In genomic region chr20:19977373-19977770, GRCh38 we compare ENCODE assay signal across 9 cellular contexts. TPM values are rescaled to one million over a fixed set of nuclear protein-coding genes. Genes with fewer than 3 reads are reported as not detected.
DNase-seq lines count a peak whose midpoint lies in the region; ATAC-seq and FAIRE-seq lines count a peak whose summit lies in the region.
"Had no signal": no experiment of that assay in that cellular context is flagged by ENCODE, and none has a peak within 500 bp of the region (broad histone marks: within the 10 kb centered on the region; RNA-seq: fewer than 3 reads in every experiment).

No MANE protein-coding gene starts in this region.

- H3K9me3 ChIP-seq in right cardiac atrium (ENCODE audit: control insufficient read depth, low read length) = no peaks in the 10 kb centered on the region
- H3K9me3 ChIP-seq in skeletal muscle tissue (ENCODE audit: control insufficient read depth in 3 of 3, low read length in 3 of 3) = no peaks in the 10 kb centered on the region
- no peaks in the 10 kb centered on the region for H3K9me3 ChIP-seq in small intestine (ENCODE audit: control insufficient read depth, low read depth)

- H3K4me3 ChIP-seq in right cardiac atrium (ENCODE audit: low read length) (peak overlapping the region; percentile 40), skeletal muscle tissue (ENCODE audit: low read length in 3 of 3) (peak overlapping the region; percentile 75 to 90 (median 84)), small intestine (ENCODE audit: low read depth in 1 of 2, low read length in 2 of 2) (no peak overlapping the region)

- no peaks in the 10 kb centered on the region for H3K27me3 ChIP-seq in right cardiac atrium (ENCODE audit: control insufficient read depth, insufficient read depth)
- H3K27me3 ChIP-seq in skeletal muscle tissue (ENCODE audit: control insufficient read depth in 3 of 3, insufficient read depth in 3 of 3, low read length in 3 of 3) = no peaks in the 10 kb centered on the region
- no peaks in the 10 kb centered on the region for H3K27me3 ChIP-seq in small intestine (ENCODE audit: control insufficient read depth in 2 of 2, insufficient read depth in 2 of 2, low read length in 2 of 2)

- peaks cover 24% of the 10 kb centered on the region for H3K4me1 ChIP-seq in right cardiac atrium (ENCODE audit: control insufficient read depth, insufficient read depth, low read length)
- peaks cover 76 to 79% (median 76%) of the 10 kb centered on the region in 3 donors for H3K4me1 ChIP-seq in skeletal muscle tissue (ENCODE audit: control insufficient read depth in 3 of 3, insufficient read depth in 3 of 3, low read length in 3 of 3)
- no peaks in the 10 kb centered on the region for H3K4me1 ChIP-seq in small intestine (ENCODE audit: control insufficient read depth in 2 of 2, insufficient read depth in 1 of 2, low read depth in 1 of 2, low read length in 1 of 2)

- H3K27me3 Mint-ChIP-seq in naive thymus-derived CD8-positive, alpha-beta T cell = peaks cover 0 to 3% (median 0%) of the 10 kb centered on the region in 5 donors
- H3K27me3 Mint-ChIP-seq: stimulated activated naive CD8-positive, alpha-beta T cell treated with anti-CD3 and anti-CD28 coated beads, Interleukin-15, amount 100 ng/mL, for 72 hours had no signal

- FAIRE-seq in small intestine (lab: Jason Lieb, UNC) = no peak

- POLR2A ChIA-PET in naive thymus-derived CD8-positive, alpha-beta T cell (lab: Charles Lee) = no interaction called here

- no peak overlapping the region for H3K4me3 Mint-ChIP-seq in naive thymus-derived CD8-positive, alpha-beta T cell
- H3K4me3 Mint-ChIP-seq: stimulated activated naive CD8-positive, alpha-beta T cell treated with anti-CD3 and anti-CD28 coated beads, Interleukin-15, amount 100 ng/mL, for 72 hours had no signal

- DNase-seq in Daoy (ENCODE audit: low read depth) (peak; percentile 50), amniotic epithelial cell (ENCODE audit: low read depth) (peak; percentile 36), right cardiac atrium (no peak), small intestine (no peak), D341Med (ENCODE audit: low spot score) (no peak)
- DNase-seq in naive thymus-derived CD8-positive, alpha-beta T cell = no peak
- DNase-seq: stimulated activated naive CD8-positive, alpha-beta T cell treated with anti-CD3 and anti-CD28 coated beads, Interleukin-15, amount 100 ng/mL, for 72 hours had no signal

- peak overlapping the region in 2 of 3 donors; percentile 75 to 94 for H3K9ac ChIP-seq in skeletal muscle tissue (ENCODE audit: low read depth in 1 of 3, low read length in 3 of 3)

- H3K36me3 Mint-ChIP-seq in naive thymus-derived CD8-positive, alpha-beta T cell = no peaks in the 10 kb centered on the region

- WGBS in right cardiac atrium = 38% methylated on average over 5 of the region's 5 CpGs
- 74 to 86% (median 76%) methylated on average over 5 of the region's 5 CpGs for WGBS in small intestine, 3 donors

- H3K36me3 ChIP-seq in skeletal muscle tissue (ENCODE audit: control insufficient read depth in 3 of 3, insufficient read depth in 3 of 3, low read length in 3 of 3) (peaks cover 0 to 2% (median 0%) of the 10 kb centered on the region in 3 donors), small intestine (ENCODE audit: control insufficient read depth in 2 of 2, insufficient read depth in 2 of 2, low read length in 2 of 2) (peaks cover 3 to 10% of the 10 kb centered on the region in 2 donors)

- H3K9me3 Mint-ChIP-seq in naive thymus-derived CD8-positive, alpha-beta T cell = no peaks in the 10 kb centered on the region
- H3K9me3 Mint-ChIP-seq: stimulated activated naive CD8-positive, alpha-beta T cell treated with anti-CD3 and anti-CD28 coated beads, Interleukin-15, amount 100 ng/mL, for 72 hours had no signal

- peaks cover 3 to 11% (median 5%) of the 10 kb centered on the region in 4 donors for H3K4me1 Mint-ChIP-seq in naive thymus-derived CD8-positive, alpha-beta T cell

- intact Hi-C loops in right cardiac atrium (cut with DNase I) = loop anchor here in 1 of 4 donors (10.0 kb wide), 1 partner anchor 193 kb away; no protein-coding TSS in a partner anchor

- ATAC-seq in right cardiac atrium (no peak), HG03460 (IDR thresholded peaks at IDR 0.05; ENCODE audit: unreplicated experiment) (no peak)
- ATAC-seq in naive thymus-derived CD8-positive, alpha-beta T cell = no peak
- ATAC-seq: stimulated activated naive CD8-positive, alpha-beta T cell treated with anti-CD3 and anti-CD28 coated beads, Interleukin-15, amount 100 ng/mL, for 72 hours had no signal

- peak overlapping the region; percentile 98 for H3K27ac ChIP-seq in right cardiac atrium (ENCODE audit: low read length)
- H3K27ac ChIP-seq in skeletal muscle tissue (ENCODE audit: low read depth, low read length) = peak overlapping the region; percentile 85
- peak overlapping the region in 1 of 2 donors; percentile 73 for H3K27ac ChIP-seq in small intestine (ENCODE audit: low read depth in 1 of 2, low read length in 1 of 2)

- H3K27ac Mint-ChIP-seq in naive thymus-derived CD8-positive, alpha-beta T cell = no peak overlapping the region
- H3K27ac Mint-ChIP-seq: stimulated activated naive CD8-positive, alpha-beta T cell treated with anti-CD3 and anti-CD28 coated beads, Interleukin-15, amount 100 ng/mL, for 72 hours had no signal

RNA-seq across cellular contexts. Expression of gene NAA20, which starts 39.8 kb away (rescaled TPM):
- 64.5 and 72.8 TPM in 2 replicates for total RNA-seq in Daoy (2014; rRNA removed; shearing (Covaris generic))
- total RNA-seq in right cardiac atrium (10 to 100 TPM; 49.4 to 59.5 (median 54.8) TPM), skeletal muscle tissue (58.5 TPM)
- polyA plus RNA-seq in right cardiac atrium (82.9 TPM), small intestine (10 to 100 TPM; 46.3 to 63.6 (median 55.4) TPM)
- 10 to 100 TPM; 40.9 to 41.5 TPM for total RNA-seq in naive thymus-derived CD8-positive, alpha-beta T cell
- polyA plus RNA-seq in naive thymus-derived CD8-positive, alpha-beta T cell = 10 to 100 TPM; 75.0 to 82.4 (median 79.9) TPM

Comparison
In these comparisons a context has a peak if more than half of its experiments do, and no peak if none do; other contexts are left out.
1. DNase-seq: peak in Daoy (single experiment) and amniotic epithelial cell (single experiment); none in right cardiac atrium (0 of 3), small intestine (single experiment), naive thymus-derived CD8-positive, alpha-beta T cell (0 of 10) and D341Med (single experiment).
2. H3K4me3 ChIP-seq: peak in right cardiac atrium (single experiment) and skeletal muscle tissue (3 of 3); none in small intestine (0 of 2).